In genomic region chr1:84442256-84442655, GRCh38 we compare ENCODE assay signal across 8 cellular contexts. TPM values are rescaled to one million over a fixed set of nuclear protein-coding genes. Genes with fewer than 3 reads are reported as not detected.
DNase-seq lines count a peak whose midpoint lies in the region; ATAC-seq and TF ChIP-seq lines count a peak whose summit lies in the region.

No MANE protein-coding gene starts in this region.

- no peaks in the 10 kb centered on the region for H3K9me3 ChIP-seq in CD4-positive, alpha-beta memory T cell (ENCODE audit: control insufficient read depth in 1 of 2, low read length in 2 of 2)
- H3K9me3 ChIP-seq in upper lobe of left lung: no peaks in the 10 kb centered on the region

- peak; percentile 47 to 78 (median 72) for DNase-seq in CD4-positive, alpha-beta memory T cell
- DNase-seq in NCI-H446 treated with DMSO at 0.1 percent for 48 hours (lab: John Stamatoyannopoulos, UW) (peak; percentile 54), astrocyte of the hippocampus (ENCODE audit: low read depth, low spot score) (peak; percentile 80), iris pigment epithelial cell (ENCODE audit: low read depth) (peak; percentile 92), upper lobe of left lung (no peak), UCSD-AML1 (lab: John Stamatoyannopoulos, UW; ENCODE audit: unreplicated experiment) (no peak)

- no peaks in the 10 kb centered on the region for H3K36me3 Mint-ChIP-seq in CD4-positive, alpha-beta memory T cell

- intact Hi-C loops in CD4-positive, alpha-beta memory T cell (cut with micrococcal nuclease): loop anchor here (1.0 to 2.0 kb wide), 12 partner anchors 37 to 503 kb away; partner anchors contain the start of genes CTBS, GNG5, PRKACB and RPF1

- TF ChIP-seq EP300 in upper lobe of left lung (IDR thresholded peaks at IDR 0.05): no peak

- peaks cover 0 to 2% (median 0%) of the 10 kb centered on the region in 8 donors for H3K9me3 Mint-ChIP-seq in CD4-positive, alpha-beta memory T cell

- H3K4me3 Mint-ChIP-seq in CD4-positive, alpha-beta memory T cell: peak overlapping the region in 6 of 8 donors; percentile 37 to 68 (median 48)

- WGBS in upper lobe of left lung, 2 donors: 1 to 4% methylated on average over 2 of the region's 2 CpGs

- peaks cover 4 to 9% of the 10 kb centered on the region in 2 donors for H3K27me3 Mint-ChIP-seq in CD4-positive, alpha-beta memory T cell

- H3K27me3 ChIP-seq in CD4-positive, alpha-beta memory T cell (ENCODE audit: insufficient read depth, low read length): no peaks in the 10 kb centered on the region
- no peaks in the 10 kb centered on the region for H3K27me3 ChIP-seq in upper lobe of left lung

- no peak for TF ChIP-seq POLR2A in upper lobe of left lung (IDR thresholded peaks at IDR 0.05)

- CTCF ChIA-PET in CD4-positive, alpha-beta memory T cell (lab: Charles Lee; ENCODE audit: partially characterized antibody): interaction anchor here (0.6 to 3.5 kb wide), 36 partner anchors 10 to 818 kb away, joined by 3 to 85 read pairs (median 4); partner anchors contain the start of genes CTBS, GNG5, PRKACB and RPF1

- POLR2A ChIA-PET in CD4-positive, alpha-beta memory T cell (lab: Charles Lee; ENCODE audit: partially characterized antibody): interaction anchor here (0.6 to 3.3 kb wide), 15 partner anchors 8 to 834 kb away, joined by 3 to 24 read pairs (median 5); partner anchors contain the start of genes BCL10, CTBS, GNG5 and PRKACB

- no peak overlapping the region for H3K4me3 ChIP-seq in CD4-positive, alpha-beta memory T cell (ENCODE audit: low read length in 2 of 2)
- H3K4me3 ChIP-seq in upper lobe of left lung: no peak overlapping the region

- H3K27ac Mint-ChIP-seq in CD4-positive, alpha-beta memory T cell: peak overlapping the region in 6 of 7 donors; percentile 10 to 87 (median 62)

- no peaks in the 10 kb centered on the region for H3K36me3 ChIP-seq in CD4-positive, alpha-beta memory T cell (ENCODE audit: insufficient read depth, low read length)
- H3K36me3 ChIP-seq in upper lobe of left lung: no peaks in the 10 kb centered on the region

- ATAC-seq in GM18861 (IDR thresholded peaks at IDR 0.05; ENCODE audit: unreplicated experiment): peak; percentile 100
- ATAC-seq in HG02981 (IDR thresholded peaks at IDR 0.05; ENCODE audit: unreplicated experiment): peak; percentile 98
- ATAC-seq in upper lobe of left lung (ENCODE audit: low FRiP score in 2 of 2): peak; percentile 76 to 95

- H3K4me1 ChIP-seq in CD4-positive, alpha-beta memory T cell (ENCODE audit: insufficient read depth, low read length): peaks cover 15% of the 10 kb centered on the region
- peaks cover 0 to 10% (median 2%) of the 10 kb centered on the region in 4 donors for H3K4me1 ChIP-seq in upper lobe of left lung

- H3K4me1 Mint-ChIP-seq in CD4-positive, alpha-beta memory T cell: peaks cover 12 to 22% (median 17%) of the 10 kb centered on the region in 4 donors

- peak in 5 of 6 experiments; percentile 22 to 71 (median 65) for TF ChIP-seq CTCF in upper lobe of left lung (IDR thresholded peaks at IDR 0.05)

- H3K27ac ChIP-seq in CD4-positive, alpha-beta memory T cell (ENCODE audit: low read depth, low read length): no peak overlapping the region
- no peak overlapping the region for H3K27ac ChIP-seq in upper lobe of left lung

RNA-seq across cellular contexts. Expression of gene RPF1, which starts 36.8 kb away (rescaled TPM):
- 10 to 100 TPM; 41.7 to 46.2 TPM for total RNA-seq in CD4-positive, alpha-beta memory T cell
- 10 to 100 TPM; 55.9 to 77.1 TPM for polyA plus RNA-seq in CD4-positive, alpha-beta memory T cell
- 10 to 100 TPM; 12.2 to 46.4 (median 25.4) TPM for total RNA-seq in upper lobe of left lung

RNA-seq across cellular contexts. Expression of gene DNASE2B, which starts 44.0 kb away (rescaled TPM):
- not detected for total RNA-seq in CD4-positive, alpha-beta memory T cell
- polyA plus RNA-seq in CD4-positive, alpha-beta memory T cell: not detected
- total RNA-seq in upper lobe of left lung: 10 to 100 TPM in 2 of 6 donors, 1 to 10 TPM in 3, not detected in 1; 1.5 to 14.7 (median 5.5) TPM

Comparison
In these comparisons a context has a peak if more than half of its experiments do, and no peak if none do; other contexts are left out.
1. DNase-seq: peak in CD4-positive, alpha-beta memory T cell (5 of 5), NCI-H446 treated with DMSO at 0.1 percent for 48 hours (single experiment), astrocyte of the hippocampus (single experiment) and iris pigment epithelial cell (single experiment); none in upper lobe of left lung (0 of 2) and UCSD-AML1 (single experiment).
2. Peak in every context shown above with its lines, with median percentiles within 50 percentile points of each other: ATAC-seq.